Comparison of ENCODE assay signal across 10 cellular contexts in genomic region chr1:78277253-78277652, GRCh38.
DNase-seq lines count a peak whose midpoint lies in the region; ATAC-seq and TF ChIP-seq lines count a peak whose summit lies in the region.
"Had no signal": no experiment of that assay in that cellular context is flagged by ENCODE, and none has a peak within 500 bp of the region (broad histone marks: within the 10 kb centered on the region; RNA-seq: fewer than 3 reads in every experiment).

No MANE protein-coding gene starts in this region.

- intact Hi-C loops in sciatic nerve (cut with DNase I), result no loop called here
- intact Hi-C loops in aorta (cut with DNase I), result no loop called here

- no peaks in the 10 kb centered on the region for H3K4me1 ChIP-seq in aorta (ENCODE audit: control insufficient read depth in 1 of 2, insufficient read depth in 2 of 2, low read length in 2 of 2)
- H3K4me1 ChIP-seq: esophagus squamous epithelium had no signal

- H3K27me3 ChIP-seq in aorta (ENCODE audit: control insufficient read depth in 1 of 2, insufficient read depth in 2 of 2, low read length in 1 of 2), result no peaks in the 10 kb centered on the region

- TF ChIP-seq CTCF in cardiac fibroblast (IDR thresholded peaks at IDR 0.05; ENCODE audit: low read depth, low read length), result no peak

- H3K27ac ChIP-seq in aorta (ENCODE audit: low read depth in 1 of 2, low read length in 2 of 2), result no peak overlapping the region
- H3K27ac ChIP-seq: esophagus squamous epithelium had no signal

- ATAC-seq in GM21723 (IDR thresholded peaks at IDR 0.05; ENCODE audit: unreplicated experiment) (peak; percentile 63), sciatic nerve (no peak), aorta (ENCODE audit: low FRiP score) (no peak)

- no peak overlapping the region for H3K4me3 ChIP-seq in cardiac fibroblast (replicated peaks in 1 of 2; ENCODE audit: low read depth in 2 of 2, low read length in 2 of 2)
- no peak overlapping the region for H3K4me3 ChIP-seq in aorta (ENCODE audit: low read length in 2 of 2)
- H3K4me3 ChIP-seq: esophagus squamous epithelium had no signal

- DNase-seq in Daoy (ENCODE audit: low read depth) (peak; percentile 76), HT1080 (ENCODE audit: low read depth) (peak; percentile 91), cardiac fibroblast (ENCODE audit: low read depth in 2 of 2) (peak; percentile 40 to 88), sciatic nerve (ENCODE audit: low spot score) (no peak), aorta (no peak), NCI-H1436 (lab: John Stamatoyannopoulos, UW) (no peak)
- no peak for DNase-seq in stimulated activated CD4-positive, alpha-beta T cell treated with anti-CD3 and anti-CD28 coated beads, Interleukin-2, amount 100 ng/mL, for 24 hours
- DNase-seq: DMS153, esophagus squamous epithelium had no signal

- no peaks in the 10 kb centered on the region for H3K36me3 ChIP-seq in aorta (ENCODE audit: control insufficient read depth in 1 of 2, insufficient read depth in 2 of 2, low read length in 1 of 2)
- H3K36me3 ChIP-seq: esophagus squamous epithelium had no signal

- no peaks in the 10 kb centered on the region for H3K9me3 ChIP-seq in aorta (ENCODE audit: control insufficient read depth, low read length)
- H3K9me3 ChIP-seq: esophagus squamous epithelium had no signal

Comparison
In these comparisons a context has a peak if more than half of its experiments do, and no peak if none do; other contexts are left out.
1. DNase-seq: peak in Daoy (single experiment), HT1080 (single experiment) and cardiac fibroblast (2 of 2); none in sciatic nerve (single experiment), aorta (0 of 2), stimulated activated CD4-positive, alpha-beta T cell treated with anti-CD3 and anti-CD28 coated beads, Interleukin-2, amount 100 ng/mL, for 24 hours (0 of 2) and NCI-H1436 (single experiment).